ENCODE assay signal across 13 cellular contexts in the genomic region with DNA sequence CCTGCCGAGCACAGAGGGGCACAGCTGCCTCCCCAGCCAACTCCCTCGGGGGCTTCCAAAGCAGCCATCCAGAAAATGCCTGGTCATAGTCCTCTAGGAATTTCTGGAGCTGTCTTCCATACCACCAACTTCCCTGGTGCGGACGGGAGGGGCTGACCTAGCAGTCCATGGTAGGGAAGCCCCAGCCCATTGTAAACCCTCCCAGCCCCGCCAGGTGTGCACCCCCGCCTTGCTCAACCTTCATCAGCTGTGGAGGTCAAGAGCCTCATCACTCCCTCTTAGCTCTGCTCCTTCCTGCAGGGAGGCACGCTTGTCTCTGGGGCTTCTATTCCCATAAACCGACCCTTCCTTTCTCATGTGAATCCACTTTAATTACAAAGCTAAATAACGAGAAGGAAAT.
DNase-seq lines count a peak whose midpoint lies in the region; TF ChIP-seq lines count a peak whose summit lies in the region.
"Had no signal": no experiment of that assay in that cellular context is flagged by ENCODE, and none has a peak within 500 bp of the region (broad histone marks: within the 10 kb centered on the region; RNA-seq: fewer than 3 reads in every experiment).

No MANE protein-coding gene starts in this region.

- H2BK120ac ChIP-seq in mesendoderm (ENCODE audit: low read depth, low read length): no peak overlapping the region

- peak; percentile 41 for DNase-seq in NCI-H2171 treated with DMSO at 0.1 percent for 48 hours (lab: John Stamatoyannopoulos, UW)
- DNase-seq in NCI-H2171 (lab: John Stamatoyannopoulos, UW): no peak
- peak; percentile 61 for DNase-seq in H7
- peak; percentile 65 for DNase-seq in glutamatergic neuron
- DNase-seq in SW480 (ENCODE audit: low spot score): no peak
- no peak for DNase-seq in mesendoderm
- no peak for DNase-seq in CD8-positive, alpha-beta memory T cell
- DNase-seq: CD8-positive, alpha-beta T cell; COR-L47; GF-D8 had no signal

- no peak overlapping the region for H2BK15ac ChIP-seq in mesendoderm (replicated peaks; ENCODE audit: low read depth)

- no peak overlapping the region for H4K8ac ChIP-seq in mesendoderm (ENCODE audit: low read depth, low read length)

- no peak overlapping the region for H3K4ac ChIP-seq in mesendoderm (ENCODE audit: low read depth, low read length)

- POLR2A ChIA-PET in CD8-positive, alpha-beta memory T cell (lab: Charles Lee): no interaction called here

- no peaks in the 10 kb centered on the region for H3K79me1 ChIP-seq in mesendoderm (ENCODE audit: low read length)

- no peaks in the 10 kb centered on the region for H3K9me3 ChIP-seq in CD8-positive, alpha-beta memory T cell (ENCODE audit: low read length)
- H3K9me3 ChIP-seq: BLaER1 treated with 17β-estradiol and CSF1 and Interleukin-3, amounts not matched to agents 10 nM and 100 nM had no signal

- H3K36me3 ChIP-seq in H7 (replicated peaks; ENCODE audit: control insufficient read depth, insufficient read depth, low read length) (no peaks in the 10 kb centered on the region), mesendoderm (ENCODE audit: control insufficient read depth, insufficient read depth, low read length) (no peaks in the 10 kb centered on the region)
- H3K36me3 ChIP-seq in CD8-positive, alpha-beta memory T cell (ENCODE audit: insufficient read depth, low read length): no peaks in the 10 kb centered on the region
- H3K36me3 ChIP-seq: BLaER1 treated with 17β-estradiol and CSF1 and Interleukin-3, amounts not matched to agents 10 nM and 100 nM had no signal

- TF ChIP-seq CTCF in glutamatergic neuron (IDR thresholded peaks at IDR 0.05; ENCODE audit: partially characterized antibody, unreplicated experiment): no peak

- peak overlapping the region; percentile 63 for H3K4me3 Mint-ChIP-seq in glutamatergic neuron (ENCODE audit: unreplicated experiment)
- H3K4me3 Mint-ChIP-seq in CD8-positive, alpha-beta memory T cell: no peak overlapping the region
- H3K4me3 Mint-ChIP-seq: B cell; CD8-positive, alpha-beta T cell; GM23338 had no signal

- H2BK5ac ChIP-seq in mesendoderm (ENCODE audit: low read length): no peak overlapping the region

- CTCF ChIA-PET in CD8-positive, alpha-beta memory T cell (lab: Charles Lee): no interaction called here

- no peak overlapping the region for H3K23ac ChIP-seq in mesendoderm (ENCODE audit: low read length)

- H3K4me1 ChIP-seq in mesendoderm (ENCODE audit: control insufficient read depth, low read depth, low read length): no peaks in the 10 kb centered on the region
- no peaks in the 10 kb centered on the region for H3K4me1 ChIP-seq in CD8-positive, alpha-beta memory T cell (ENCODE audit: insufficient read depth, low read length)

- H3K27me3 ChIP-seq in H7 (ENCODE audit: control insufficient read depth, insufficient read depth, low read length) (no peaks in the 10 kb centered on the region), mesendoderm (ENCODE audit: insufficient read depth, low read length, poor library complexity) (no peaks in the 10 kb centered on the region)
- H3K27me3 ChIP-seq in CD8-positive, alpha-beta memory T cell (ENCODE audit: insufficient read depth, low read length, poor library complexity, severe bottlenecking): no peaks in the 10 kb centered on the region

- peaks cover 22% of the 10 kb centered on the region for H3K9me3 Mint-ChIP-seq in glutamatergic neuron (ENCODE audit: unreplicated experiment)
- H3K9me3 Mint-ChIP-seq in CD8-positive, alpha-beta memory T cell: no peaks in the 10 kb centered on the region
- H3K9me3 Mint-ChIP-seq: CD8-positive, alpha-beta T cell; GM23338 had no signal

- no peak overlapping the region for H3K4me2 ChIP-seq in mesendoderm (ENCODE audit: low read length)
- H3K4me2 ChIP-seq: BLaER1 treated with 17β-estradiol and CSF1 and Interleukin-3, amounts not matched to agents 10 nM and 100 nM; GM23338 had no signal

- peaks cover 42% of the 10 kb centered on the region for H3K4me1 Mint-ChIP-seq in glutamatergic neuron (ENCODE audit: low read depth, unreplicated experiment)
- no peaks in the 10 kb centered on the region for H3K4me1 Mint-ChIP-seq in CD8-positive, alpha-beta memory T cell

- H3K36me3 Mint-ChIP-seq in glutamatergic neuron (ENCODE audit: unreplicated experiment): no peaks in the 10 kb centered on the region
- no peaks in the 10 kb centered on the region for H3K36me3 Mint-ChIP-seq in CD8-positive, alpha-beta memory T cell
- H3K36me3 Mint-ChIP-seq: CD8-positive, alpha-beta T cell had no signal

- H3K56ac ChIP-seq in mesendoderm (ENCODE audit: low read length): no peak overlapping the region

- H3K27me3 Mint-ChIP-seq in glutamatergic neuron (ENCODE audit: unreplicated experiment): peaks cover 35% of the 10 kb centered on the region
- peaks cover 16 to 47% of the 10 kb centered on the region in 2 donors for H3K27me3 Mint-ChIP-seq in CD8-positive, alpha-beta memory T cell

- H3K18ac ChIP-seq in mesendoderm (ENCODE audit: low read length): no peak overlapping the region

- no peaks in the 10 kb centered on the region for H3K79me2 ChIP-seq in mesendoderm (ENCODE audit: control insufficient read depth, insufficient read depth, low read length)

- H3K27ac Mint-ChIP-seq in glutamatergic neuron (ENCODE audit: unreplicated experiment): peak overlapping the region; percentile 50
- H3K27ac Mint-ChIP-seq in CD8-positive, alpha-beta memory T cell: no peak overlapping the region
- H3K27ac Mint-ChIP-seq: B cell; CD8-positive, alpha-beta T cell; GM23338 had no signal

- no peak overlapping the region for H4K5ac ChIP-seq in mesendoderm (ENCODE audit: low read length)

- H3K9ac ChIP-seq in mesendoderm (ENCODE audit: low read length): no peak overlapping the region
- H3K9ac ChIP-seq: BLaER1 treated with 17β-estradiol and CSF1 and Interleukin-3, amounts not matched to agents 10 nM and 100 nM had no signal

- no CpG with 5 or more reads among the region's 9 CpGs for WGBS in mesendoderm (ENCODE audit: extremely low coverage, insufficient coverage, low lambda C conversion rate)

- no peak overlapping the region for H2AK5ac ChIP-seq in mesendoderm (ENCODE audit: low read length)

- no peak overlapping the region for H3K27ac ChIP-seq in mesendoderm (ENCODE audit: low read depth, low read length)
- no peak overlapping the region for H3K27ac ChIP-seq in CD8-positive, alpha-beta memory T cell (ENCODE audit: low read depth, low read length)
- H3K27ac ChIP-seq: BLaER1 treated with 17β-estradiol and CSF1 and Interleukin-3, amounts not matched to agents 10 nM and 100 nM had no signal

- no peak overlapping the region for H3K4me3 ChIP-seq in H7 (ENCODE audit: insufficient read depth, low read depth, low read length)
- H3K4me3 ChIP-seq in mesendoderm (ENCODE audit: low read length): no peak overlapping the region
- H3K4me3 ChIP-seq in CD8-positive, alpha-beta memory T cell (ENCODE audit: low read length): no peak overlapping the region
- H3K4me3 ChIP-seq: BLaER1 treated with 17β-estradiol and CSF1 and Interleukin-3, amounts not matched to agents 10 nM and 100 nM; GM23338 had no signal

Comparison
In these comparisons a context has a peak if more than half of its experiments do, and no peak if none do; other contexts are left out.
1. DNase-seq: peak in NCI-H2171 treated with DMSO at 0.1 percent for 48 hours (single experiment), H7 (single experiment) and glutamatergic neuron (single experiment); none in NCI-H2171 (single experiment), SW480 (single experiment), mesendoderm (single experiment) and CD8-positive, alpha-beta memory T cell (0 of 5).